27 cellular contexts compared by ENCODE assay signal in genomic region chr21:40658237-40658636, GRCh38.
DNase-seq lines count a peak whose midpoint lies in the region; ATAC-seq and TF ChIP-seq lines count a peak whose summit lies in the region.
"Had no signal": no experiment of that assay in that cellular context is flagged by ENCODE, and none has a peak within 500 bp of the region (broad histone marks: within the 10 kb centered on the region; RNA-seq: fewer than 3 reads in every experiment).

No MANE protein-coding gene starts in this region.

- DNase-seq in DMS53 (lab: John Stamatoyannopoulos, UW) (peak; percentile 90), NCI-H2029 (lab: John Stamatoyannopoulos, UW) (peak; percentile 17), glutamatergic neuron (no peak), mucosa of descending colon (no peak)
- DNase-seq in stimulated activated CD4-positive, alpha-beta T cell treated with anti-CD3 and anti-CD28 coated beads, Interleukin-2, amount 100 ng/mL, for 48 hours: no peak
- DNase-seq: activated CD4-positive, alpha-beta T cell treated with anti-CD3 and anti-CD28 coated beads for 48 hours; activated naive CD4-positive, alpha-beta T cell; activated T-cell treated with anti-CD3 and anti-CD28 coated beads, Interleukin-2, amount 50 U/mL, for 48 hours; adrenal gland; effector CD8-positive, alpha-beta T cell; heart right ventricle; IMR-90; left ventricle myocardium superior; midbrain; natural killer cell; NCI-H187; NCI-H524 treated with DMSO at 0.1 percent for 48 hours; OCI-M1; retina; uterus had no signal

- peaks cover 31% of the 10 kb centered on the region for H3K4me1 Mint-ChIP-seq in glutamatergic neuron (ENCODE audit: low read depth, unreplicated experiment)
- H3K4me1 Mint-ChIP-seq: natural killer cell; stimulated activated effector memory CD8-positive, alpha-beta T cell treated with anti-CD3 and anti-CD28 coated beads, Interleukin-12 subunit alpha, Interleukin-12 subunit beta, amount 100 ng/mL, for 72 hours had no signal

- peak overlapping the region; percentile 81 for H3K27ac ChIP-seq in 22Rv1
- H3K27ac ChIP-seq: adrenal gland, C4-2B, heart right ventricle, suprapubic skin, uterus had no signal

- peaks cover 1% of the 10 kb centered on the region for H3K9me3 Mint-ChIP-seq in glutamatergic neuron (ENCODE audit: unreplicated experiment)

- H3K36me3 ChIP-seq in mucosa of descending colon (ENCODE audit: low read depth): no peaks in the 10 kb centered on the region
- H3K36me3 ChIP-seq: adrenal gland, heart right ventricle, suprapubic skin, uterus had no signal

- no peak overlapping the region for H3K27ac Mint-ChIP-seq in glutamatergic neuron (ENCODE audit: unreplicated experiment)
- H3K27ac Mint-ChIP-seq: natural killer cell; stimulated activated effector memory CD8-positive, alpha-beta T cell treated with anti-CD3 and anti-CD28 coated beads, Interleukin-12 subunit alpha, Interleukin-12 subunit beta, amount 100 ng/mL, for 72 hours had no signal

- intact Hi-C loops in mucosa of descending colon (cut with DNase I, micrococcal nuclease): no loop called here

- peaks cover 3% of the 10 kb centered on the region for H3K27me3 Mint-ChIP-seq in glutamatergic neuron (ENCODE audit: unreplicated experiment)

- no peak for ATAC-seq in mucosa of descending colon
- ATAC-seq in GM21619 (IDR thresholded peaks at IDR 0.05; ENCODE audit: unreplicated experiment): no peak
- ATAC-seq: heart right ventricle; left ventricle myocardium superior; natural killer cell; stimulated activated effector memory CD8-positive, alpha-beta T cell treated with anti-CD3 and anti-CD28 coated beads, Interleukin-12 subunit alpha, Interleukin-12 subunit beta, amount 100 ng/mL, for 72 hours had no signal

- H3K36me3 Mint-ChIP-seq in glutamatergic neuron (ENCODE audit: unreplicated experiment): no peaks in the 10 kb centered on the region
- H3K36me3 Mint-ChIP-seq: brain; natural killer cell; stimulated activated effector memory CD8-positive, alpha-beta T cell treated with anti-CD3 and anti-CD28 coated beads, Interleukin-12 subunit alpha, Interleukin-12 subunit beta, amount 100 ng/mL, for 72 hours had no signal

- TF ChIP-seq CTCF in 22Rv1 (IDR thresholded peaks at IDR 0.05): no peak
- TF ChIP-seq CTCF in glutamatergic neuron (IDR thresholded peaks at IDR 0.05; ENCODE audit: partially characterized antibody, unreplicated experiment): no peak
- TF ChIP-seq CTCF in mucosa of descending colon (IDR thresholded peaks at IDR 0.05): no peak

- H3K9me3 ChIP-seq in mucosa of descending colon: peaks cover 17% of the 10 kb centered on the region
- H3K9me3 ChIP-seq: adrenal gland, heart right ventricle, suprapubic skin, uterus had no signal

- H3K4me3 Mint-ChIP-seq in glutamatergic neuron (ENCODE audit: unreplicated experiment): peak overlapping the region; percentile 49
- H3K4me3 Mint-ChIP-seq: brain; natural killer cell; stimulated activated effector memory CD8-positive, alpha-beta T cell treated with anti-CD3 and anti-CD28 coated beads, Interleukin-12 subunit alpha, Interleukin-12 subunit beta, amount 100 ng/mL, for 72 hours had no signal

- H3K4me3 ChIP-seq in mucosa of descending colon: no peak overlapping the region
- H3K4me3 ChIP-seq: adrenal gland, heart right ventricle, smooth muscle cell, suprapubic skin, uterus had no signal

- H3K4me1 ChIP-seq in mucosa of descending colon (ENCODE audit: low read depth): no peaks in the 10 kb centered on the region
- H3K4me1 ChIP-seq: adrenal gland, heart right ventricle, suprapubic skin, uterus had no signal

Comparison
In these comparisons a context has a peak if more than half of its experiments do, and no peak if none do; other contexts are left out.
1. DNase-seq: peak in DMS53 (single experiment) and NCI-H2029 (single experiment); none in glutamatergic neuron (single experiment), mucosa of descending colon (0 of 3) and stimulated activated CD4-positive, alpha-beta T cell treated with anti-CD3 and anti-CD28 coated beads, Interleukin-2, amount 100 ng/mL, for 48 hours (0 of 2).